13 cellular contexts compared by ENCODE assay signal in genomic region chr4:27472364-27472763, GRCh38.
"Had no signal": no experiment of that assay in that cellular context is flagged by ENCODE, and none has a peak within 500 bp of the region (broad histone marks: within the 10 kb centered on the region; RNA-seq: fewer than 3 reads in every experiment).

No MANE protein-coding gene starts in this region.

- H3K9me3 ChIP-seq: colonic mucosa, esophagus muscularis mucosa, esophagus squamous epithelium, gastrocnemius medialis, gastroesophageal sphincter, heart left ventricle, heart right ventricle had no signal

- H3K36me3 ChIP-seq: colonic mucosa, esophagus muscularis mucosa, esophagus squamous epithelium, gastrocnemius medialis, gastroesophageal sphincter, heart left ventricle, heart right ventricle had no signal

- H3K27me3 ChIP-seq: colonic mucosa, dorsolateral prefrontal cortex, esophagus muscularis mucosa, esophagus squamous epithelium, foreskin keratinocyte, gastrocnemius medialis, gastroesophageal sphincter, heart left ventricle, heart right ventricle had no signal

- ATAC-seq: effector memory CD8-positive, alpha-beta T cell; esophagus mucosa; foreskin keratinocyte; gastrocnemius medialis; gastroesophageal sphincter; heart left ventricle; heart right ventricle had no signal

- H3K27ac ChIP-seq: colonic mucosa, coronary artery, epithelial cell of prostate, esophagus muscularis mucosa, esophagus squamous epithelium, foreskin keratinocyte, gastrocnemius medialis, gastroesophageal sphincter, heart left ventricle, heart right ventricle had no signal

- H3K4me3 ChIP-seq: colonic mucosa, coronary artery, dorsolateral prefrontal cortex, esophagus muscularis mucosa, esophagus squamous epithelium, gastrocnemius medialis, gastroesophageal sphincter, heart left ventricle, heart right ventricle had no signal
